In genomic region chr1:15949453-15950245, GRCh38 we compare ENCODE assay signal across 1 cellular context.
TF ChIP-seq lines count a peak whose summit lies in the region.

No MANE protein-coding gene starts in this region.

TF ChIP-seq in K562, 482 proteins besides CTCF, POLR2A, EP300 and RAD21 (continued from another document and continues in another):
- TF ChIP-seq ZNF655 (CRISPR knock-in tag; IDR thresholded peaks at IDR 0.05) (no peak), PCBP2 (IDR thresholded peaks at IDR 0.05; ENCODE audit: low read depth, low read length, poor library complexity, severe bottlenecking) (no peak), TRIM25 (IDR thresholded peaks at IDR 0.05; ENCODE audit: borderline replicate concordance) (no peak), ARID2 (IDR thresholded peaks at IDR 0.05) (no peak), FOXM1 (IDR thresholded peaks at IDR 0.05; ENCODE audit: low read depth) (no peak), FOXM1 (CRISPR knock-in tag; IDR thresholded peaks at IDR 0.05; ENCODE audit: low read depth) (peak; percentile 48; the same call in 1 of the 2 replicates), ZBTB26 (CRISPR knock-in tag; IDR thresholded peaks at IDR 0.05) (0 out of 2 replicates have a peak, but pooled peaks have one; percentile 13), MCM3 (IDR thresholded peaks at IDR 0.05) (no peak), ELF1 (tag; IDR thresholded peaks at IDR 0.05) (no peak), GABPB1 (CRISPR knock-in tag; IDR thresholded peaks at IDR 0.05) (peak; percentile 77), KLF6 (CRISPR knock-in tag; IDR thresholded peaks at IDR 0.05; ENCODE audit: borderline replicate concordance) (no peak), NFE2 (IDR thresholded peaks at IDR 0.05; ENCODE audit: low read depth) (peak; percentile 40; the same call in 1 of the 2 replicates), ZNF561 (CRISPR knock-in tag; conservative IDR thresholded peaks at IDR 0.05) (no peak), SRSF7 (optimal IDR thresholded peaks at IDR 0.05; ENCODE audit: low read depth, low read length) (no peak), RBM17 (IDR thresholded peaks at IDR 0.05; ENCODE audit: borderline replicate concordance, low read depth, low read length) (no peak), CBX8 (IDR thresholded peaks at IDR 0.05; ENCODE audit: borderline replicate concordance, extremely low read depth, low read depth, low read length, poor library complexity, severe bottlenecking) (no peak), NR2F6 (CRISPR knock-in tag; IDR thresholded peaks at IDR 0.05) (no peak), MLX (CRISPR knock-in tag; conservative IDR thresholded peaks at IDR 0.05) (no peak), SMAD2 (IDR thresholded peaks at IDR 0.05; ENCODE audit: low read depth, low read length) (no peak), ZBTB33 (CRISPR knock-in tag; IDR thresholded peaks at IDR 0.05) (0 out of 2 replicates have a peak, but pooled peaks have one; percentile 33), SAFB2 (IDR thresholded peaks at IDR 0.05; ENCODE audit: borderline replicate concordance, low read depth, low read length, severe bottlenecking) (no peak), ATF2 (CRISPR knock-in tag; IDR thresholded peaks at IDR 0.05) (no peak), ZSCAN29 (IDR thresholded peaks at IDR 0.05) (no peak), THRA (IDR thresholded peaks at IDR 0.05) (no peak), HBP1 (CRISPR knock-in tag; IDR thresholded peaks at IDR 0.05) (no peak; the same call in 1 of the 2 replicates), HOMEZ (CRISPR knock-in tag; IDR thresholded peaks at IDR 0.05) (no peak), ZNF384 (IDR thresholded peaks at IDR 0.05; ENCODE audit: low read depth, low read length) (no peak), BACH1 (tag; IDR thresholded peaks at IDR 0.05) (no peak; the same call in 1 of the 2 replicates), SPI1 (IDR thresholded peaks at IDR 0.05; ENCODE audit: borderline replicate concordance, low read depth, low read length) (no peak), RHOXF2B (CRISPR knock-in tag; conservative IDR thresholded peaks at IDR 0.05) (no peak), PTTG1 (tag; IDR thresholded peaks at IDR 0.05; ENCODE audit: low read depth) (no peak), ZNF507 (tag; conservative IDR thresholded peaks at IDR 0.05) (no peak), ZBTB1 (CRISPR knock-in tag; IDR thresholded peaks at IDR 0.05; ENCODE audit: borderline replicate concordance, low read depth) (peak; percentile 51; the same call in 1 of the 2 replicates), NCOA6 (IDR thresholded peaks at IDR 0.05) (no peak), TOE1 (IDR thresholded peaks at IDR 0.05; ENCODE audit: borderline replicate concordance) (peak; percentile 92), TOE1 (CRISPR knock-in tag; IDR thresholded peaks at IDR 0.05; ENCODE audit: borderline replicate concordance, low read depth) (peak; percentile 69; the same call in 1 of the 2 replicates), ZNF41 (CRISPR knock-in tag; conservative IDR thresholded peaks at IDR 0.05) (no peak), PTRF (tag; IDR thresholded peaks at IDR 0.05) (no peak), FOS (IDR thresholded peaks at IDR 0.05; ENCODE audit: extremely low read depth, insufficient read length) (peak; percentile 2), RBFOX2 (IDR thresholded peaks at IDR 0.05; ENCODE audit: low read depth, low read length) (peak; percentile 74), CXXC5 (CRISPR knock-in tag; IDR thresholded peaks at IDR 0.05) (peak; percentile 48), ZNF699 (CRISPR knock-in tag; IDR thresholded peaks at IDR 0.05; ENCODE audit: insufficient replicate concordance) (no peak), ZBTB2 (IDR thresholded peaks at IDR 0.05) (no peak), TCFL5 (CRISPR knock-in tag; conservative IDR thresholded peaks at IDR 0.05) (no peak), ZBTB49 (CRISPR knock-in tag; IDR thresholded peaks at IDR 0.05; ENCODE audit: borderline replicate concordance) (no peak), ZNF347 (CRISPR knock-in tag; IDR thresholded peaks at IDR 0.05; ENCODE audit: low read depth) (no peak), BCOR (IDR thresholded peaks at IDR 0.05) (no peak), GATAD2A (IDR thresholded peaks at IDR 0.05) (no peak; the same call in 1 of the 2 replicates), EHMT2 (IDR thresholded peaks at IDR 0.05) (no peak), ZFX (CRISPR knock-in tag; IDR thresholded peaks at IDR 0.05) (peak; percentile 47), ADNP (tag; IDR thresholded peaks at IDR 0.05) (no peak), EGR1 (conservative IDR thresholded peaks at IDR 0.05) (peak; percentile 88), MYBL2 (IDR thresholded peaks at IDR 0.05; ENCODE audit: low read depth) (no peak), MYBL2 (CRISPR knock-in tag; IDR thresholded peaks at IDR 0.05; ENCODE audit: borderline replicate concordance) (no peak), EWSR1 (IDR thresholded peaks at IDR 0.05; ENCODE audit: borderline replicate concordance, low read depth, partially characterized antibody) (no peak), GATA2 (CRISPR knock-in tag; IDR thresholded peaks at IDR 0.05) (no peak)
